In the genomic region with DNA sequence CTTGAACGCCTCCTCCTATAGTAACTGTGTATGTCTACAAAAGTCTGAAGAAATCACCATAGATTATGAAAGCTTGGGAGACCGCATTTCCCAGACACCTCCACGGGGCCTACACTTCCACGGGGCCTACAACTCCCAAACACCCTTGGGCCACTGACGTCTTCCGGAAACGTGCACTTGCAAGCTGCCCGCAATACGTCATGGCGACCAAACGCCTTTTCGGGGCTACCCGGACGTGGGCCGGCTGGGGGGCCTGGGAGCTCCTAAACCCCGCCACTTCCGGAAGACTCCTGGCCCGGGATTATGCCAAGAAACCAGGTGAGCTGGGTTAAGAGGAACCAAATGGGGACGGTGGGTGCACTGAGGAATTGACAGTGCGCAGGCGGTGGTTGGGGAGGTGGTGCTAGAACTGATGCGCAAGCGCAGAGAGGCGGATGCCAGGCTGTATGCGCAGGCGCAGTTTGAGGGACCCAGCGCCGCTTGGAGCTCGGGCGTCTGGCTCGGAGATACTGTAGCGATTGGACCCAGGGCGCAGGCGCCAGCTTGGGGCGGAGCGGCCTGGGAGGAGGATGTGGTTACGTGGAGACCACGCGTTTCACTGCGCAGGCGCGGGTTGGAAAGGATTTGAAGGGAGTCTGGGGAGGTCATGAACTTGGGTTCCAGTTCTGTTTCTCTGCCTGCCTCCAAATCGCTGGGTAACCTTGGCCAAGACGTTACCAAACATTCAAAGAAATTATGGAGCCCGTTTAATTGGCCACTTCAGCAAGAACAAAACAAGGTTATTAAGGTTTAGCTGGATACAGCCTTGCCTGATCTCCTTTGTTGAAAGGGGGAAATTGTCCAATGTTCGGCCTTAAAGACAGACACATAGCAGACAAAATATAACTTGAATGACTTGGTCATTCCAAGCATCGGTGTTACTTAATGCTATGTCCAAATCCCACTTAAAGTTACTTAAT, we compare ENCODE assay signal across 1 cellular context.
TF ChIP-seq lines count a peak whose summit lies in the region.

A gene (plus strand): TSS at position 182 of the 959 bp plus-strand sequence. CDS start 19 bp downstream, at position 201.

TF ChIP-seq in GM12878, 131 proteins besides CTCF, POLR2A, EP300 and RAD21 (continued from another document and continues in another):
- TF ChIP-seq, protein P1, sequence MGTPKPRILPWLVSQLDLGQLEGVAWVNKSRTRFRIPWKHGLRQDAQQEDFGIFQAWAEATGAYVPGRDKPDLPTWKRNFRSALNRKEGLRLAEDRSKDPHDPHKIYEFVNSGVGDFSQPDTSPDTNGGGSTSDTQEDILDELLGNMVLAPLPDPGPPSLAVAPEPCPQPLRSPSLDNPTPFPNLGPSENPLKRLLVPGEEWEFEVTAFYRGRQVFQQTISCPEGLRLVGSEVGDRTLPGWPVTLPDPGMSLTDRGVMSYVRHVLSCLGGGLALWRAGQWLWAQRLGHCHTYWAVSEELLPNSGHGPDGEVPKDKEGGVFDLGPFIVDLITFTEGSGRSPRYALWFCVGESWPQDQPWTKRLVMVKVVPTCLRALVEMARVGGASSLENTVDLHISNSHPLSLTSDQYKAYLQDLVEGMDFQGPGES (IDR thresholded peaks at IDR 0.05), result no peak
- TF ChIP-seq MEF2B (IDR thresholded peaks at IDR 0.05; ENCODE audit: partially characterized antibody, poor library complexity, severe bottlenecking) (no peak), FOS (IDR thresholded peaks at IDR 0.05; ENCODE audit: borderline replicate concordance, extremely low read depth, insufficient read length) (no peak), CBX3 (IDR thresholded peaks at IDR 0.05; ENCODE audit: borderline replicate concordance, low read depth) (no peak), DPF2 (IDR thresholded peaks at IDR 0.05) (no peak), SIN3A (IDR thresholded peaks at IDR 0.05; ENCODE audit: low read depth, low read length) (no peak; the same call in 1 of the 2 replicates), WRNIP1 (IDR thresholded peaks at IDR 0.05; ENCODE audit: borderline replicate concordance, low read depth, low read length) (no peak), JUNB (IDR thresholded peaks at IDR 0.05) (no peak), BACH1 (IDR thresholded peaks at IDR 0.05; ENCODE audit: borderline replicate concordance) (peak; percentile 53; the same call in 1 of the 2 replicates), TAF1 (IDR thresholded peaks at IDR 0.05; ENCODE audit: borderline replicate concordance, low read depth, low read length) (peak; percentile 83), ZNF24 (IDR thresholded peaks at IDR 0.05) (no peak), CHD1 (IDR thresholded peaks at IDR 0.05; ENCODE audit: low read depth, low read length) (0 out of 2 replicates have a peak, but pooled peaks have one; percentile 24), SRF (IDR thresholded peaks at IDR 0.05; ENCODE audit: low read depth in 2 of 2, low read length in 2 of 2) (peak; percentile 84 to 94), ZNF217 (IDR thresholded peaks at IDR 0.05) (peak; percentile 79), SPI1 (IDR thresholded peaks at IDR 0.05; ENCODE audit: borderline replicate concordance, insufficient read depth, low read depth, low read length) (peak; percentile 8; the same call in 1 of the 2 replicates), RCOR1 (conservative IDR thresholded peaks at IDR 0.05; ENCODE audit: low read depth, low read length) (no peak), SP1 (IDR thresholded peaks at IDR 0.05; ENCODE audit: low read depth, low read length) (peak; percentile 17), ESRRA (IDR thresholded peaks at IDR 0.05; ENCODE audit: low read length) (peak; percentile 76), SMAD5 (IDR thresholded peaks at IDR 0.05; ENCODE audit: low read depth) (no peak), SIX5 (IDR thresholded peaks at IDR 0.05; ENCODE audit: low read depth, low read length, severe bottlenecking) (peak; percentile 83), IKZF2 (IDR thresholded peaks at IDR 0.05) (0 out of 4 replicates have a peak, but pooled peaks of 1 of the 2 experiments have one; percentile 21), IRF4 (IDR thresholded peaks at IDR 0.05; ENCODE audit: low read depth, low read length) (0 out of 2 replicates have a peak, but pooled peaks have one; percentile 8), SMC3 (IDR thresholded peaks at IDR 0.05; ENCODE audit: borderline replicate concordance, low read length) (no peak), EZH2 (IDR thresholded peaks at IDR 0.05; ENCODE audit: borderline replicate concordance, control insufficient read depth, low read depth, low read length) (no peak), SMAD1 (IDR thresholded peaks at IDR 0.05; ENCODE audit: low read depth, partially characterized antibody) (peak; percentile 34), ZZZ3 (IDR thresholded peaks at IDR 0.05; ENCODE audit: control insufficient read depth, insufficient read length, low read depth) (no peak), ZBED1 (IDR thresholded peaks at IDR 0.05; ENCODE audit: borderline replicate concordance) (no peak), ZNF274 (IDR thresholded peaks at IDR 0.05; ENCODE audit: insufficient read depth, insufficient read length) (no peak), NFIC (IDR thresholded peaks at IDR 0.05; ENCODE audit: low read depth, low read length) (no peak), NR2F1 (conservative IDR thresholded peaks at IDR 0.05) (peak; percentile 94), RAD51 (IDR thresholded peaks at IDR 0.05) (no peak), SUZ12 (IDR thresholded peaks at IDR 0.05; ENCODE audit: unreplicated experiment) (no peak), TARDBP (IDR thresholded peaks at IDR 0.05; ENCODE audit: borderline replicate concordance) (no peak), PAX8 (IDR thresholded peaks at IDR 0.05) (no peak), ZNF207 (IDR thresholded peaks at IDR 0.05; ENCODE audit: borderline replicate concordance) (peak; percentile 87)
- TF ChIP-seq, protein P2, sequence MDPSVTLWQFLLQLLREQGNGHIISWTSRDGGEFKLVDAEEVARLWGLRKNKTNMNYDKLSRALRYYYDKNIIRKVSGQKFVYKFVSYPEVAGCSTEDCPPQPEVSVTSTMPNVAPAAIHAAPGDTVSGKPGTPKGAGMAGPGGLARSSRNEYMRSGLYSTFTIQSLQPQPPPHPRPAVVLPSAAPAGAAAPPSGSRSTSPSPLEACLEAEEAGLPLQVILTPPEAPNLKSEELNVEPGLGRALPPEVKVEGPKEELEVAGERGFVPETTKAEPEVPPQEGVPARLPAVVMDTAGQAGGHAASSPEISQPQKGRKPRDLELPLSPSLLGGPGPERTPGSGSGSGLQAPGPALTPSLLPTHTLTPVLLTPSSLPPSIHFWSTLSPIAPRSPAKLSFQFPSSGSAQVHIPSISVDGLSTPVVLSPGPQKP (IDR thresholded peaks at IDR 0.05; ENCODE audit: low read depth, low read length), result peak; percentile 78
- TF ChIP-seq, protein P3, sequence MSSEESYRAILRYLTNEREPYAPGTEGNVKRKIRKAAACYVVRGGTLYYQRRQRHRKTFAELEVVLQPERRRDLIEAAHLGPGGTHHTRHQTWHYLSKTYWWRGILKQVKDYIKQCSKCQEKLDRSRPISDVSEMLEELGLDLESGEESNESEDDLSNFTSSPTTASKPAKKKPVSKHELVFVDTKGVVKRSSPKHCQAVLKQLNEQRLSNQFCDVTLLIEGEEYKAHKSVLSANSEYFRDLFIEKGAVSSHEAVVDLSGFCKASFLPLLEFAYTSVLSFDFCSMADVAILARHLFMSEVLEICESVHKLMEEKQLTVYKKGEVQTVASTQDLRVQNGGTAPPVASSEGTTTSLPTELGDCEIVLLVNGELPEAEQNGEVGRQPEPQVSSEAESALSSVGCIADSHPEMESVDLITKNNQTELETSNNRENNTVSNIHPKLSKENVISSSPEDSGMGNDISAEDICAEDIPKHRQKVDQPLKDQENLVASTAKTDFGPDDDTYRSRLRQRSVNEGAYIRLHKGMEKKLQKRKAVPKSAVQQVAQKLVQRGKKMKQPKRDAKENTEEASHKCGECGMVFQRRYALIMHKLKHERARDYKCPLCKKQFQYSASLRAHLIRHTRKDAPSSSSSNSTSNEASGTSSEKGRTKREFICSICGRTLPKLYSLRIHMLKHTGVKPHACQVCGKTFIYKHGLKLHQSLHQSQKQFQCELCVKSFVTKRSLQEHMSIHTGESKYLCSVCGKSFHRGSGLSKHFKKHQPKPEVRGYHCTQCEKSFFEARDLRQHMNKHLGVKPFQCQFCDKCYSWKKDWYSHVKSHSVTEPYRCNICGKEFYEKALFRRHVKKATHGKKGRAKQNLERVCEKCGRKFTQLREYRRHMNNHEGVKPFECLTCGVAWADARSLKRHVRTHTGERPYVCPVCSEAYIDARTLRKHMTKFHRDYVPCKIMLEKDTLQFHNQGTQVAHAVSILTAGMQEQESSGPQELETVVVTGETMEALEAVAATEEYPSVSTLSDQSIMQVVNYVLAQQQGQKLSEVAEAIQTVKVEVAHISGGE (CRISPR knock-in tag; IDR thresholded peaks at IDR 0.05), result 0 out of 2 replicates have a peak, but pooled peaks have one; percentile 10
- TF ChIP-seq, protein P4, sequence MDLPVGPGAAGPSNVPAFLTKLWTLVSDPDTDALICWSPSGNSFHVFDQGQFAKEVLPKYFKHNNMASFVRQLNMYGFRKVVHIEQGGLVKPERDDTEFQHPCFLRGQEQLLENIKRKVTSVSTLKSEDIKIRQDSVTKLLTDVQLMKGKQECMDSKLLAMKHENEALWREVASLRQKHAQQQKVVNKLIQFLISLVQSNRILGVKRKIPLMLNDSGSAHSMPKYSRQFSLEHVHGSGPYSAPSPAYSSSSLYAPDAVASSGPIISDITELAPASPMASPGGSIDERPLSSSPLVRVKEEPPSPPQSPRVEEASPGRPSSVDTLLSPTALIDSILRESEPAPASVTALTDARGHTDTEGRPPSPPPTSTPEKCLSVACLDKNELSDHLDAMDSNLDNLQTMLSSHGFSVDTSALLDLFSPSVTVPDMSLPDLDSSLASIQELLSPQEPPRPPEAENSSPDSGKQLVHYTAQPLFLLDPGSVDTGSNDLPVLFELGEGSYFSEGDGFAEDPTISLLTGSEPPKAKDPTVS (IDR thresholded peaks at IDR 0.05; ENCODE audit: low read depth, low read length), result no peak
- TF ChIP-seq, protein P5, sequence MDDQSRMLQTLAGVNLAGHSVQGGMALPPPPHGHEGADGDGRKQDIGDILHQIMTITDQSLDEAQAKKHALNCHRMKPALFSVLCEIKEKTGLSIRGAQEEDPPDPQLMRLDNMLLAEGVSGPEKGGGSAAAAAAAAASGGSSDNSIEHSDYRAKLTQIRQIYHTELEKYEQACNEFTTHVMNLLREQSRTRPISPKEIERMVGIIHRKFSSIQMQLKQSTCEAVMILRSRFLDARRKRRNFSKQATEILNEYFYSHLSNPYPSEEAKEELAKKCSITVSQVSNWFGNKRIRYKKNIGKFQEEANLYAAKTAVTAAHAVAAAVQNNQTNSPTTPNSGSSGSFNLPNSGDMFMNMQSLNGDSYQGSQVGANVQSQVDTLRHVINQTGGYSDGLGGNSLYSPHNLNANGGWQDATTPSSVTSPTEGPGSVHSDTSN (IDR thresholded peaks at IDR 0.05; ENCODE audit: insufficient replicate concordance, low read depth, low read length), result no peak
- TF ChIP-seq, protein P6, sequence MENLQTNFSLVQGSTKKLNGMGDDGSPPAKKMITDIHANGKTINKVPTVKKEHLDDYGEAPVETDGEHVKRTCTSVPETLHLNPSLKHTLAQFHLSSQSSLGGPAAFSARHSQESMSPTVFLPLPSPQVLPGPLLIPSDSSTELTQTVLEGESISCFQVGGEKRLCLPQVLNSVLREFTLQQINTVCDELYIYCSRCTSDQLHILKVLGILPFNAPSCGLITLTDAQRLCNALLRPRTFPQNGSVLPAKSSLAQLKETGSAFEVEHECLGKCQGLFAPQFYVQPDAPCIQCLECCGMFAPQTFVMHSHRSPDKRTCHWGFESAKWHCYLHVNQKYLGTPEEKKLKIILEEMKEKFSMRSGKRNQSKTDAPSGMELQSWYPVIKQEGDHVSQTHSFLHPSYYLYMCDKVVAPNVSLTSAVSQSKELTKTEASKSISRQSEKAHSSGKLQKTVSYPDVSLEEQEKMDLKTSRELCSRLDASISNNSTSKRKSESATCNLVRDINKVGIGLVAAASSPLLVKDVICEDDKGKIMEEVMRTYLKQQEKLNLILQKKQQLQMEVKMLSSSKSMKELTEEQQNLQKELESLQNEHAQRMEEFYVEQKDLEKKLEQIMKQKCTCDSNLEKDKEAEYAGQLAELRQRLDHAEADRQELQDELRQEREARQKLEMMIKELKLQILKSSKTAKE (IDR thresholded peaks at IDR 0.05; ENCODE audit: low read depth, poor library complexity, severe bottlenecking), result peak; percentile 13
- TF ChIP-seq, protein P7, sequence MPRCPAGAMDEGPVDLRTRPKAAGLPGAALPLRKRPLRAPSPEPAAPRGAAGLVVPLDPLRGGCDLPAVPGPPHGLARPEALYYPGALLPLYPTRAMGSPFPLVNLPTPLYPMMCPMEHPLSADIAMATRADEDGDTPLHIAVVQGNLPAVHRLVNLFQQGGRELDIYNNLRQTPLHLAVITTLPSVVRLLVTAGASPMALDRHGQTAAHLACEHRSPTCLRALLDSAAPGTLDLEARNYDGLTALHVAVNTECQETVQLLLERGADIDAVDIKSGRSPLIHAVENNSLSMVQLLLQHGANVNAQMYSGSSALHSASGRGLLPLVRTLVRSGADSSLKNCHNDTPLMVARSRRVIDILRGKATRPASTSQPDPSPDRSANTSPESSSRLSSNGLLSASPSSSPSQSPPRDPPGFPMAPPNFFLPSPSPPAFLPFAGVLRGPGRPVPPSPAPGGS (IDR thresholded peaks at IDR 0.05; ENCODE audit: borderline replicate concordance, insufficient read depth, low read depth, low read length, poor library complexity, severe bottlenecking), result no peak
- TF ChIP-seq, protein P8, sequence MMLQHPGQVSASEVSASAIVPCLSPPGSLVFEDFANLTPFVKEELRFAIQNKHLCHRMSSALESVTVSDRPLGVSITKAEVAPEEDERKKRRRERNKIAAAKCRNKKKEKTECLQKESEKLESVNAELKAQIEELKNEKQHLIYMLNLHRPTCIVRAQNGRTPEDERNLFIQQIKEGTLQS (IDR thresholded peaks at IDR 0.05; ENCODE audit: borderline replicate concordance, extremely low read depth, low read depth, low read length), result 0 out of 2 replicates have a peak, but pooled peaks have one; percentile 22
- TF ChIP-seq, protein P9, sequence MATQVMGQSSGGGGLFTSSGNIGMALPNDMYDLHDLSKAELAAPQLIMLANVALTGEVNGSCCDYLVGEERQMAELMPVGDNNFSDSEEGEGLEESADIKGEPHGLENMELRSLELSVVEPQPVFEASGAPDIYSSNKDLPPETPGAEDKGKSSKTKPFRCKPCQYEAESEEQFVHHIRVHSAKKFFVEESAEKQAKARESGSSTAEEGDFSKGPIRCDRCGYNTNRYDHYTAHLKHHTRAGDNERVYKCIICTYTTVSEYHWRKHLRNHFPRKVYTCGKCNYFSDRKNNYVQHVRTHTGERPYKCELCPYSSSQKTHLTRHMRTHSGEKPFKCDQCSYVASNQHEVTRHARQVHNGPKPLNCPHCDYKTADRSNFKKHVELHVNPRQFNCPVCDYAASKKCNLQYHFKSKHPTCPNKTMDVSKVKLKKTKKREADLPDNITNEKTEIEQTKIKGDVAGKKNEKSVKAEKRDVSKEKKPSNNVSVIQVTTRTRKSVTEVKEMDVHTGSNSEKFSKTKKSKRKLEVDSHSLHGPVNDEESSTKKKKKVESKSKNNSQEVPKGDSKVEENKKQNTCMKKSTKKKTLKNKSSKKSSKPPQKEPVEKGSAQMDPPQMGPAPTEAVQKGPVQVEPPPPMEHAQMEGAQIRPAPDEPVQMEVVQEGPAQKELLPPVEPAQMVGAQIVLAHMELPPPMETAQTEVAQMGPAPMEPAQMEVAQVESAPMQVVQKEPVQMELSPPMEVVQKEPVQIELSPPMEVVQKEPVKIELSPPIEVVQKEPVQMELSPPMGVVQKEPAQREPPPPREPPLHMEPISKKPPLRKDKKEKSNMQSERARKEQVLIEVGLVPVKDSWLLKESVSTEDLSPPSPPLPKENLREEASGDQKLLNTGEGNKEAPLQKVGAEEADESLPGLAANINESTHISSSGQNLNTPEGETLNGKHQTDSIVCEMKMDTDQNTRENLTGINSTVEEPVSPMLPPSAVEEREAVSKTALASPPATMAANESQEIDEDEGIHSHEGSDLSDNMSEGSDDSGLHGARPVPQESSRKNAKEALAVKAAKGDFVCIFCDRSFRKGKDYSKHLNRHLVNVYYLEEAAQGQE (IDR thresholded peaks at IDR 0.05; ENCODE audit: low read depth, low read length), result no peak
